15 cellular contexts compared by ENCODE assay signal in genomic region chr1:228278432-228278941, GRCh38.
"Had no signal": no experiment of that assay in that cellular context is flagged by ENCODE, and none has a peak within 500 bp of the region (broad histone marks: within the 10 kb centered on the region; RNA-seq: fewer than 3 reads in every experiment).

No MANE protein-coding gene starts in this region.

- ATAC-seq: esophagus mucosa; stimulated activated naive B cell treated with anti-CD40 and anti-IgM and Interleukin-4, amounts not matched to agents 10 μg/mL and 1 μg/mL and 100 μg/mL, for 72 hours; T-helper 17 cell had no signal

- H3K9me3 Mint-ChIP-seq: stimulated activated naive B cell treated with anti-CD40 and anti-IgM and Interleukin-4, amounts not matched to agents 10 μg/mL and 1 μg/mL and 100 μg/mL, for 72 hours had no signal

- H3K27me3 ChIP-seq: cardiac muscle cell, ovary, thyroid gland, uterus had no signal

- DNase-seq: activated CD4-positive, alpha-beta T cell treated with anti-CD3 and anti-CD28 coated beads for 48 hours; activated effector memory CD4-positive, alpha-beta T cell treated with Interleukin-2 at 50 U/mL for 16 hours; activated naive CD4-positive, alpha-beta T cell treated with anti-CD3 and anti-CD28 coated beads, Interleukin-2, amount 50 U/mL, for 16 hours; activated T-cell treated with anti-CD3 and anti-CD28 coated beads, Interleukin-2, amount 50 U/mL, for 1 hour; stimulated activated CD4-positive, alpha-beta T cell treated with anti-CD3 and anti-CD28 coated beads, Interleukin-15, amount 100 ng/mL, for 24 hours; stimulated activated CD4-positive, alpha-beta T cell treated with anti-CD3 and anti-CD28 coated beads, Interleukin-4, amount 100 ng/mL, for 1 hour; stimulated activated naive B cell treated with anti-CD40 and anti-IgM and Interleukin-4, amounts not matched to agents 10 μg/mL and 1 μg/mL and 100 μg/mL, for 72 hours; T-helper 17 cell; thyroid gland; uterus had no signal

- H3K4me1 ChIP-seq: uterus had no signal

- H3K27me3 Mint-ChIP-seq: stimulated activated naive B cell treated with anti-CD40 and anti-IgM and Interleukin-4, amounts not matched to agents 10 μg/mL and 1 μg/mL and 100 μg/mL, for 72 hours; T-helper 17 cell had no signal

- FAIRE-seq: colon, keratinocyte had no signal

- H3K4me3 Mint-ChIP-seq: stimulated activated naive B cell treated with anti-CD40 and anti-IgM and Interleukin-4, amounts not matched to agents 10 μg/mL and 1 μg/mL and 100 μg/mL, for 72 hours; T-helper 17 cell had no signal

- H3K27ac ChIP-seq: cardiac muscle cell, ovary, thyroid gland, uterus had no signal

- H3K4me3 ChIP-seq: cardiac muscle cell, ovary, thyroid gland, uterus had no signal

- H3K27ac Mint-ChIP-seq: stimulated activated naive B cell treated with anti-CD40 and anti-IgM and Interleukin-4, amounts not matched to agents 10 μg/mL and 1 μg/mL and 100 μg/mL, for 72 hours had no signal

- H3K9me3 ChIP-seq: ovary, thyroid gland, uterus had no signal

- H3K36me3 ChIP-seq: ovary, thyroid gland, uterus had no signal
